In genomic region chr4:52873191-52873590, GRCh38 we compare ENCODE assay signal across 1 cellular context.
TF ChIP-seq lines count a peak whose summit lies in the region.

No MANE protein-coding gene starts in this region.

TF ChIP-seq in SK-N-SH treated with all-trans-retinoic acid at 6 μM for 48 hours, 23 proteins besides CTCF, POLR2A, EP300 and RAD21 (continued from another document):
- TF ChIP-seq ARNTL (CRISPR knock-in tag; IDR thresholded peaks at IDR 0.05; ENCODE audit: borderline replicate concordance, low read depth) (no peak), ZNF8 (CRISPR knock-in tag; IDR thresholded peaks at IDR 0.05) (no peak), BACH2 (CRISPR knock-in tag; IDR thresholded peaks at IDR 0.05; ENCODE audit: borderline replicate concordance) (no peak), PATZ1 (CRISPR knock-in tag; IDR thresholded peaks at IDR 0.05; ENCODE audit: borderline replicate concordance) (no peak), ZFP30 (CRISPR knock-in tag; IDR thresholded peaks at IDR 0.05) (no peak), CREB5 (CRISPR knock-in tag; IDR thresholded peaks at IDR 0.05; ENCODE audit: low read depth) (no peak), ZFP3 (CRISPR knock-in tag; IDR thresholded peaks at IDR 0.05) (no peak), ZNF565 (CRISPR knock-in tag; conservative IDR thresholded peaks at IDR 0.05; ENCODE audit: low read depth) (no peak), PPARA (CRISPR knock-in tag; IDR thresholded peaks at IDR 0.05; ENCODE audit: borderline replicate concordance) (no peak), OSR1 (CRISPR knock-in tag; IDR thresholded peaks at IDR 0.05) (no peak), CSDC2 (CRISPR knock-in tag; IDR thresholded peaks at IDR 0.05) (no peak), POU6F1 (CRISPR knock-in tag; IDR thresholded peaks at IDR 0.05; ENCODE audit: borderline replicate concordance, low read depth) (no peak)
